In genomic region chr9:9231946-9232345, GRCh38 we compare ENCODE assay signal across 20 cellular contexts.
DNase-seq lines count a peak whose midpoint lies in the region; ATAC-seq, FAIRE-seq and TF ChIP-seq lines count a peak whose summit lies in the region.
"Had no signal": no experiment of that assay in that cellular context is flagged by ENCODE, and none has a peak within 500 bp of the region (broad histone marks: within the 10 kb centered on the region; RNA-seq: fewer than 3 reads in every experiment).

No MANE protein-coding gene starts in this region.

- H4K5ac ChIP-seq in IMR-90 (ENCODE audit: low read depth, low read length): no peak overlapping the region

- TF ChIP-seq EP300 in HepG2 (IDR thresholded peaks at IDR 0.05; ENCODE audit: low read depth in 2 of 2, low read length in 2 of 2) (no peak), HepG2 (CRISPR knock-in tag; IDR thresholded peaks at IDR 0.05; ENCODE audit: borderline replicate concordance) (no peak), K562 (IDR thresholded peaks at IDR 0.05; ENCODE audit: low read length) (no peak)

- H3K79me2 ChIP-seq in HepG2 (ENCODE audit: insufficient read depth, low read length) (no peaks in the 10 kb centered on the region), K562 (ENCODE audit: control insufficient read depth, insufficient read depth, low read length) (no peaks in the 10 kb centered on the region)

- H2AFZ ChIP-seq in HepG2 (ENCODE audit: low read length): no peak overlapping the region
- H2AFZ ChIP-seq in IMR-90 (replicated peaks; ENCODE audit: low read length, poor library complexity): no peak overlapping the region
- H2AFZ ChIP-seq in K562 (ENCODE audit: low read depth, low read length): no peak overlapping the region

- no peak overlapping the region for H4K8ac ChIP-seq in IMR-90 (ENCODE audit: low read depth in 2 of 2, low read length in 2 of 2)

- no peak overlapping the region for H3K4ac ChIP-seq in IMR-90 (ENCODE audit: low read depth, low read length)

- TF ChIP-seq CTCF in HepG2 (CRISPR knock-in tag; IDR thresholded peaks at IDR 0.05) (no peak), right lobe of liver (IDR thresholded peaks at IDR 0.05) (no peak), IMR-90 (conservative IDR thresholded peaks at IDR 0.05; ENCODE audit: low read depth, low read length) (no peak), K562 (IDR thresholded peaks at IDR 0.05 in 2 of 3, conservative IDR thresholded peaks at IDR 0.05 in 1 of 3; ENCODE audit: insufficient read depth in 2 of 3, low read depth in 1 of 3, low read length in 3 of 3) (no peak)

- H3K4me3 ChIP-seq in HepG2 (replicated peaks in 1 of 3; ENCODE audit: insufficient read depth in 1 of 3, low read depth in 2 of 3, low read length in 3 of 3): no peak overlapping the region
- H3K4me3 ChIP-seq in right lobe of liver: no peak overlapping the region
- no peak overlapping the region for H3K4me3 ChIP-seq in IMR-90 (ENCODE audit: insufficient read depth, low read depth, low read length)
- no peak overlapping the region for H3K4me3 ChIP-seq in K562
- H3K4me3 ChIP-seq: BLaER1 had no signal

- TF ChIP-seq RAD21 in HepG2 (CRISPR knock-in tag; IDR thresholded peaks at IDR 0.05) (no peak), IMR-90 (IDR thresholded peaks at IDR 0.05; ENCODE audit: low read length) (no peak), K562 (CRISPR knock-in tag; conservative IDR thresholded peaks at IDR 0.05 in 1 of 2, IDR thresholded peaks at IDR 0.05 in 1 of 2) (no peak)

- no peak overlapping the region for H3K18ac ChIP-seq in IMR-90 (ENCODE audit: low read depth, low read length)

- BruUV-seq in HepG2 (replicated peaks; lab: Mats Ljungman, UMichigan) (no TSS peak), IMR-90 (replicated peaks; lab: Mats Ljungman, UMichigan) (no TSS peak), K562 (replicated peaks; lab: Mats Ljungman, UMichigan) (no TSS peak)

- CTCF ChIA-PET in HepG2 (lab: Yijun Ruan, JAX; ENCODE audit: low intra/inter-chr PET ratio, low total read pairs): no interaction called here
- CTCF ChIA-PET in IMR-90 (lab: Yijun Ruan, JAX): no interaction called here
- CTCF ChIA-PET in K562 (lab: Yijun Ruan, JAX; ENCODE audit: low intra/inter-chr PET ratio): no interaction called here

- FAIRE-seq in HepG2 (lab: Jason Lieb, UNC) (no peak), K562 (lab: Jason Lieb, UNC) (no peak)
- FAIRE-seq: G401.6, GM12892, GM18507 had no signal

- no peaks in the 10 kb centered on the region for H3K36me3 ChIP-seq in HepG2 (replicated peaks in 1 of 2; ENCODE audit: control insufficient read depth in 1 of 2, insufficient read depth in 2 of 2, low read length in 2 of 2)
- H3K36me3 ChIP-seq in right lobe of liver: no peaks in the 10 kb centered on the region
- no peaks in the 10 kb centered on the region for H3K36me3 ChIP-seq in IMR-90 (ENCODE audit: control insufficient read depth, insufficient read depth, low read length)
- no peaks in the 10 kb centered on the region for H3K36me3 ChIP-seq in K562 (ENCODE audit: control insufficient read depth, insufficient read depth, low read length)
- H3K36me3 ChIP-seq: BE2C, BLaER1 had no signal

- in situ Hi-C loops in HepG2 (cut with HindIII; ENCODE audit: extremely low pct_ligation_motif_present, low pct_unique_long_range_greater_than_20kb) (no loop called here), IMR-90 (cut with MboI; ENCODE audit: low sequenced_read_pairs) (no loop called here), K562 (cut with MboI) (no loop called here)

- H3K9me3 ChIP-seq in HepG2 (ENCODE audit: low read length): peaks cover 57% of the 10 kb centered on the region
- H3K9me3 ChIP-seq in right lobe of liver: no peaks in the 10 kb centered on the region
- H3K9me3 ChIP-seq in IMR-90 (ENCODE audit: control insufficient read depth, insufficient read depth, low read length): peaks cover 5% of the 10 kb centered on the region
- H3K9me3 ChIP-seq in K562 (replicated peaks; ENCODE audit: control insufficient read depth, insufficient read depth, low read depth, low read length): no peaks in the 10 kb centered on the region
- H3K9me3 ChIP-seq: BE2C had no signal

- H2BK120ac ChIP-seq in IMR-90 (ENCODE audit: low read depth, low read length): no peak overlapping the region

- no peak overlapping the region for H2BK5ac ChIP-seq in IMR-90 (ENCODE audit: low read depth, low read length, poor library complexity, severe bottlenecking)

- H3K56ac ChIP-seq in IMR-90 (ENCODE audit: extremely low read depth, insufficient read depth, low read length): no peak overlapping the region

- no peak overlapping the region for H3K9ac ChIP-seq in HepG2 (ENCODE audit: insufficient read depth, low read depth, low read length)
- no peak overlapping the region for H3K9ac ChIP-seq in IMR-90 (ENCODE audit: low read depth, low read length)
- no peak overlapping the region for H3K9ac ChIP-seq in K562 (ENCODE audit: insufficient read depth in 1 of 2, low read depth in 2 of 2, low read length in 2 of 2)
- H3K9ac ChIP-seq: BLaER1 had no signal

- H3K27me3 ChIP-seq in HepG2 (ENCODE audit: control insufficient read depth in 1 of 2, insufficient read depth in 2 of 2, low read length in 2 of 2) (no peaks in the 10 kb centered on the region), right lobe of liver (no peaks in the 10 kb centered on the region), IMR-90 (ENCODE audit: control insufficient read depth, insufficient read depth, low read length) (no peaks in the 10 kb centered on the region), K562 (ENCODE audit: control insufficient read depth in 2 of 2, insufficient read depth in 2 of 2, low read length in 2 of 2) (no peaks in the 10 kb centered on the region)
- H3K27me3 ChIP-seq: BE2C, BLaER1 had no signal

- dilution Hi-C loops in IMR-90 (cut with HindIII; ENCODE audit: low sequenced_read_pairs, unreplicated experiment): no loop called here

- H4K91ac ChIP-seq in IMR-90 (ENCODE audit: insufficient read depth, low read depth, low read length): no peak overlapping the region

- H3K23ac ChIP-seq in IMR-90 (ENCODE audit: low read depth, low read length): no peak overlapping the region

- TF ChIP-seq POLR2A in HepG2 (IDR thresholded peaks at IDR 0.05; ENCODE audit: insufficient read depth in 1 of 2, low read depth in 2 of 2, low read length in 2 of 2) (no peak), right lobe of liver (IDR thresholded peaks at IDR 0.05) (no peak), IMR-90 (IDR thresholded peaks at IDR 0.05; ENCODE audit: low read depth, low read length) (no peak), K562 (conservative IDR thresholded peaks at IDR 0.05) (no peak)

- no peaks in the 10 kb centered on the region for H3K79me1 ChIP-seq in IMR-90 (ENCODE audit: low read depth in 1 of 2, low read length in 2 of 2)

- DNase-seq in HepG2 (ENCODE audit: low spot score) (no peak), right lobe of liver (no peak), IMR-90 (no peak), K562 (ENCODE audit: extremely low read depth in 1 of 4, low spot score in 3 of 4) (no peak), NCI-H345 treated with DMSO at 0.1 percent for 48 hours (lab: John Stamatoyannopoulos, UW; ENCODE audit: unreplicated experiment) (no peak), midbrain (lab: John Stamatoyannopoulos, UW) (no peak)
- DNase-seq: ACHN; BE2C; C1 segment of cervical spinal cord; CD4-positive, alpha-beta memory T cell; CD4-positive, CD25-positive, alpha-beta regulatory T cell; CD8-positive, alpha-beta memory T cell; COR-L47; DMS79 treated with DMSO at 0.1 percent for 48 hours; GF-D8 had no signal

- H2BK20ac ChIP-seq in IMR-90 (ENCODE audit: low read depth, low read length): no peak overlapping the region

- H4K20me1 ChIP-seq in HepG2 (ENCODE audit: insufficient read depth, low read length) (no peaks in the 10 kb centered on the region), IMR-90 (ENCODE audit: insufficient read depth, low read length) (no peaks in the 10 kb centered on the region), K562 (replicated peaks; ENCODE audit: control insufficient read depth, insufficient read depth, low read length) (no peaks in the 10 kb centered on the region)
- H4K20me1 ChIP-seq: BLaER1 had no signal

- no peak overlapping the region for H3K14ac ChIP-seq in IMR-90 (replicated peaks; ENCODE audit: low read depth, low read length)

- H2AK9ac ChIP-seq in IMR-90 (replicated peaks; ENCODE audit: low read depth, low read length, poor library complexity): no peak overlapping the region

- no peaks in the 10 kb centered on the region for H3K4me1 ChIP-seq in HepG2 (ENCODE audit: insufficient read depth, low read length)
- H3K4me1 ChIP-seq in right lobe of liver: no peaks in the 10 kb centered on the region
- no peaks in the 10 kb centered on the region for H3K4me1 ChIP-seq in IMR-90 (ENCODE audit: control insufficient read depth, insufficient read depth, low read length)
- H3K4me1 ChIP-seq in K562 (replicated peaks in 1 of 2; ENCODE audit: control insufficient read depth in 2 of 2, insufficient read depth in 2 of 2, low read length in 2 of 2): no peaks in the 10 kb centered on the region
- H3K4me1 ChIP-seq: BE2C, BLaER1 had no signal

- ATAC-seq in HepG2 (no peak), right lobe of liver (no peak), IMR-90 (ENCODE audit: low read depth) (no peak), K562 (no peak)

- H2AK5ac ChIP-seq in IMR-90 (ENCODE audit: low read depth, low read length): no peak overlapping the region

- H3K27ac ChIP-seq in HepG2 (ENCODE audit: extremely low read length, insufficient read depth, low read length) (no peak overlapping the region), right lobe of liver (no peak overlapping the region), IMR-90 (ENCODE audit: insufficient read depth, low read length) (no peak overlapping the region), K562 (ENCODE audit: extremely low read depth, low read depth, low read length) (no peak overlapping the region)
- H3K27ac ChIP-seq: 22Rv1, BLaER1 had no signal

- H2BK15ac ChIP-seq in IMR-90 (ENCODE audit: low read depth, low read length): no peak overlapping the region

- POLR2A ChIA-PET in HepG2 (lab: Yijun Ruan, JAX): no interaction called here
- POLR2A ChIA-PET in IMR-90 (lab: Charles Lee; ENCODE audit: unreplicated experiment): no interaction called here
- POLR2A ChIA-PET in K562 (lab: Yijun Ruan, JAX): no interaction called here

- intact Hi-C loops in HepG2 (cut with micrococcal nuclease; ENCODE audit: unreplicated experiment): no loop called here
- intact Hi-C loops in right lobe of liver (cut with DNase I): no loop called here
- intact Hi-C loops in IMR-90 (cut with micrococcal nuclease): no loop called here
- intact Hi-C loops in K562 (cut with micrococcal nuclease): no loop called here

- H3K4me2 ChIP-seq in HepG2 (ENCODE audit: low read depth, low read length) (no peak overlapping the region), IMR-90 (ENCODE audit: low read depth, low read length) (no peak overlapping the region), K562 (ENCODE audit: insufficient read depth, low read length) (no peak overlapping the region)
- H3K4me2 ChIP-seq: BLaER1 had no signal

- H3K9me1 ChIP-seq in IMR-90 (ENCODE audit: insufficient read depth, low read length): no peaks in the 10 kb centered on the region
- H3K9me1 ChIP-seq in K562 (ENCODE audit: control insufficient read depth, insufficient read depth, low read length): no peaks in the 10 kb centered on the region

TF ChIP-seq in HepG2, 621 proteins besides CTCF, POLR2A, EP300 and RAD21 (continues in another document):
- TF ChIP-seq ZNF75D (CRISPR knock-in tag; IDR thresholded peaks at IDR 0.05; ENCODE audit: borderline replicate concordance): no peak

TF ChIP-seq in K562, 482 proteins besides CTCF, POLR2A, EP300 and RAD21:
- TF ChIP-seq ZNF316 (IDR thresholded peaks at IDR 0.05) (peak; percentile 14; the same call in 1 of the 2 replicates), KDM2B (CRISPR knock-in tag; IDR thresholded peaks at IDR 0.05) (no peak)

Comparison
In these comparisons a context has a peak if more than half of its experiments do, and no peak if none do; other contexts are left out.
1. Of the 241 proteins assayed by ChIP-seq in both HepG2 and K562: peak only in HepG2: MAFF and MAFK; only in K562: none; in both: none; in neither: 239.